In genomic region chr16:17245727-17246576, GRCh38 we compare ENCODE assay signal across 20 cellular contexts.
"Had no signal": no experiment of that assay in that cellular context is flagged by ENCODE, and none has a peak within 500 bp of the region (broad histone marks: within the 10 kb centered on the region; RNA-seq: fewer than 3 reads in every experiment).

No MANE protein-coding gene starts in this region.

- H3K36me3 ChIP-seq: neutrophil, ovary, prostate gland, right atrium auricular region, stomach, suprapubic skin, tibial nerve had no signal

- H3K4me3 ChIP-seq: lung, ovary, prostate gland, right atrium auricular region, stomach, suprapubic skin, tibial nerve had no signal

- ATAC-seq: activated T-helper 17 cell treated with anti-CD3 and anti-CD28 coated beads, Interleukin-2, amount 50 U/mL, for 72 hours; left lobe of liver; naive thymus-derived CD8-positive, alpha-beta T cell; WTC11 had no signal

- H3K27me3 Mint-ChIP-seq: activated T-cell treated with anti-CD3 and anti-CD28 coated beads, Interleukin-2, amount 50 U/mL, for 24 hours; activated T-helper 17 cell treated with anti-CD3 and anti-CD28 coated beads, Interleukin-2, amount 50 U/mL, for 72 hours; dendritic cell treated with granulocyte-macrophage colony-stimulating factor and Interleukin-4, amounts not matched to agents 40 ng/mL and 50 ng/mL, for 4 days; naive thymus-derived CD8-positive, alpha-beta T cell had no signal

- H3K4me3 Mint-ChIP-seq: activated T-cell treated with anti-CD3 and anti-CD28 coated beads, Interleukin-2, amount 50 U/mL, for 24 hours; activated T-helper 17 cell treated with anti-CD3 and anti-CD28 coated beads, Interleukin-2, amount 50 U/mL, for 72 hours; dendritic cell treated with granulocyte-macrophage colony-stimulating factor and Interleukin-4, amounts not matched to agents 40 ng/mL and 50 ng/mL, for 4 days; mesothelial cell of epicardium; naive thymus-derived CD8-positive, alpha-beta T cell; WTC11 had no signal

- H3K4me1 ChIP-seq: foreskin keratinocyte, prostate gland, right atrium auricular region, suprapubic skin, tibial nerve had no signal

- H3K9me3 Mint-ChIP-seq: activated T-cell treated with anti-CD3 and anti-CD28 coated beads, Interleukin-2, amount 50 U/mL, for 24 hours; activated T-helper 17 cell treated with anti-CD3 and anti-CD28 coated beads, Interleukin-2, amount 50 U/mL, for 72 hours; dendritic cell treated with granulocyte-macrophage colony-stimulating factor and Interleukin-4, amounts not matched to agents 40 ng/mL and 50 ng/mL, for 4 days; mesothelial cell of epicardium; naive thymus-derived CD8-positive, alpha-beta T cell; WTC11 had no signal

- H3K27ac ChIP-seq: foreskin keratinocyte, neutrophil, ovary, prostate gland, right atrium auricular region, suprapubic skin, tibial nerve had no signal

- DNase-seq: activated T-cell treated with anti-CD3 and anti-CD28 coated beads, Interleukin-2, amount 50 U/mL, for 24 hours; aorta; effector CD4-positive, alpha-beta T cell; foreskin keratinocyte; kidney; naive thymus-derived CD8-positive, alpha-beta T cell; ovary; stomach had no signal

- H3K27me3 ChIP-seq: foreskin keratinocyte, neutrophil, ovary, right atrium auricular region, stomach, suprapubic skin, tibial nerve had no signal

- H3K36me3 Mint-ChIP-seq: mesothelial cell of epicardium, WTC11 had no signal

- H3K27ac Mint-ChIP-seq: activated naive CD4-positive, alpha-beta T cell treated with anti-CD3 and anti-CD28 coated beads, Interleukin-2, amount 50 U/mL, for 72 hours; activated T-cell treated with anti-CD3 and anti-CD28 coated beads, Interleukin-2, amount 50 U/mL, for 24 hours; activated T-helper 17 cell treated with anti-CD3 and anti-CD28 coated beads, Interleukin-2, amount 50 U/mL, for 72 hours; dendritic cell treated with granulocyte-macrophage colony-stimulating factor and Interleukin-4, amounts not matched to agents 40 ng/mL and 50 ng/mL, for 4 days; mesothelial cell of epicardium; WTC11 had no signal
